ENCODE assay signal across 9 cellular contexts in the genomic region with DNA sequence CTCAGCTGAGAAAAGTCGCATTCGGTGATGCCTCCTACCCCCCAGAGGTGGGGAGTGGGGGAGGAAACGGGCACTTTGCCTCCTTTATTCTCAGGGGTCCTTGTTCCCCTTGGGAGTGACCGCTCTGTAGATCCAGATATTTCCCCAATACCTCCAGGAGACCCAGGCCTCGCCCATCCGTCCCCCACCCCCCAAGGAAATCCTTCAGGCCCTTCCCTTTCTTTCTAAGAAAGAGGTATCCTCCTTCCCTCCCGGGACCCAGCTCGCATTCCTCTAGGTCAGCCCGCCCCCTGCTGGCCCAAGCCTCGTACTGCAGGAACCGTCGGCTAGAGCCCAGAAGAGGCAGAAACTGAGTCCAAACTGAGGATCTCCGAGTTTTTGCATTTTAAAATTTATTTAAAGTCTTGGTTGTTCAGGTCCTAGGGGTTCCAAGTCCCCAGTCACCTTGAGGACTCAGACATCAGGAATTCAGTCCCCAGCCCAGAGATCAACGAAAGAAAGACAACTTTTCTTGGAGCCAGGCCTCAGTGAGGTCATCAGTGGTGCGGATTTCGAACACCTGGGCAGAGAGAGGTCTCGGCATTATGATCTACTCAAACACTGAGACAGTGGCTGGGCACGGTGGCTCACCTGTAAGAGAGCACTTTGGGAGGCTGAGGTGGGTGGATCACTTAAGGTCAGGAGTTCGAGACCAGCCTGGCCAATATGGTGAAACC. TPM values are rescaled to one million over a fixed set of nuclear protein-coding genes. Genes with fewer than 3 reads are reported as not detected.
DNase-seq lines count a peak whose midpoint lies in the region; ATAC-seq and TF ChIP-seq lines count a peak whose summit lies in the region.
"Had no signal": no experiment of that assay in that cellular context is flagged by ENCODE, and none has a peak within 500 bp of the region (broad histone marks: within the 10 kb centered on the region; RNA-seq: fewer than 3 reads in every experiment).

No MANE protein-coding gene starts in this region.

- peaks cover 0 to 9% (median 0%) of the 10 kb centered on the region in 4 donors for H3K4me1 ChIP-seq in tibial nerve

- peaks cover 1% of the 10 kb centered on the region for H3K4me1 Mint-ChIP-seq in osteocyte (ENCODE audit: unreplicated experiment)

- H3K36me3 Mint-ChIP-seq in osteocyte (ENCODE audit: unreplicated experiment) = no peaks in the 10 kb centered on the region

- TF ChIP-seq POLR2A in tibial nerve (IDR thresholded peaks at IDR 0.05) = no peak

- DNase-seq in DMS53 treated with DMSO at 0.1 percent for 48 hours (lab: John Stamatoyannopoulos, UW; ENCODE audit: unreplicated experiment) (peak; percentile 49), LHCN-M2 (ENCODE audit: low read depth) (peak; percentile 48), SK-MEL-5 (ENCODE audit: low read depth, low spot score) (peak; percentile 71), germinal center (ENCODE audit: low spot score) (peak; percentile 72), osteocyte (ENCODE audit: extremely low spot score, unreplicated experiment) (peak; percentile 96), tibial nerve (ENCODE audit: low spot score in 2 of 2) (peak; percentile 83 to 95)
- DNase-seq in activated naive CD4-positive, alpha-beta T cell (lab: John Stamatoyannopoulos, UW) = peak; percentile 73 to 79 (median 78)

- H3K27ac Mint-ChIP-seq in osteocyte (ENCODE audit: unreplicated experiment) = no peak overlapping the region

- no peak for ATAC-seq in HG03095 (IDR thresholded peaks at IDR 0.05; ENCODE audit: unreplicated experiment)

- no peak overlapping the region for H3K4me3 Mint-ChIP-seq in osteocyte (ENCODE audit: unreplicated experiment)

- no peaks in the 10 kb centered on the region for H3K27me3 ChIP-seq in tibial nerve

- TF ChIP-seq CTCF in osteocyte (IDR thresholded peaks at IDR 0.05) (peak; percentile 94), tibial nerve (IDR thresholded peaks at IDR 0.05) (peak; percentile 92 to 97 (median 95))

- TF ChIP-seq EP300 in tibial nerve (IDR thresholded peaks at IDR 0.05) = peak in 1 of 2 donors; percentile 19

- in situ Hi-C loops in SK-MEL-5 (cut with HindIII; ENCODE audit: low pct_unique_long_range_greater_than_20kb, low sequenced_read_pairs) = no loop called here

- H3K4me3 ChIP-seq in tibial nerve = no peak overlapping the region

- no peak overlapping the region for H3K27ac ChIP-seq in tibial nerve

- no peaks in the 10 kb centered on the region for H3K9me3 Mint-ChIP-seq in osteocyte (ENCODE audit: unreplicated experiment)

- H3K9me3 ChIP-seq in tibial nerve = no peaks in the 10 kb centered on the region

- H3K27me3 Mint-ChIP-seq in osteocyte (ENCODE audit: unreplicated experiment) = peaks cover 14% of the 10 kb centered on the region

- WGBS in tibial nerve, 2 donors = 24 to 29% methylated on average over 19 of the region's 19 CpGs

- no peaks in the 10 kb centered on the region for H3K36me3 ChIP-seq in tibial nerve

RNA-seq across cellular contexts. Expression of a gene that starts 7.5 kb away (rescaled TPM):
- total RNA-seq in LHCN-M2 (2014; rRNA removed) = 0.13 TPM in 1 of 2 replicates, not detected in the other
- 0.16 TPM for polyA plus RNA-seq in LHCN-M2 (2012)
- total RNA-seq in SK-MEL-5 (2014; rRNA removed; shearing (Covaris generic)) = 1.6 TPM in 2 replicates
- polyA plus RNA-seq in SK-MEL-5 (2015; cell fraction: cytosol; rRNA removed) = 15.0 and 15.5 TPM in 2 replicates
- 2.2 and 4.4 TPM in 2 replicates for polyA plus RNA-seq in SK-MEL-5 (2015; cell fraction: nucleus; rRNA removed)
- total RNA-seq in osteocyte = 0.31 and 0.35 TPM in 2 replicates
- 1 to 10 TPM in 2 of 4 donors, under 1 TPM in 2; 0.30 to 2.4 (median 1.4) TPM for total RNA-seq in tibial nerve

RNA-seq across cellular contexts. Expression of a gene that starts 7.7 kb away (rescaled TPM):
- total RNA-seq in LHCN-M2 (2014; rRNA removed) (not detected in 2 replicates), osteocyte (not detected in 2 replicates), tibial nerve (10 to 100 TPM in 3 of 4 donors, 1 to 10 TPM in 1; 8.4 to 36.5 (median 18.2) TPM)
- polyA plus RNA-seq in LHCN-M2 (2012) = 2.2 TPM
- 0.58 and 0.88 TPM in 2 replicates for total RNA-seq in SK-MEL-5 (2014; rRNA removed; shearing (Covaris generic))
- 0.34 and 0.69 TPM in 2 replicates for polyA plus RNA-seq in SK-MEL-5 (2015; cell fraction: cytosol; rRNA removed)
- 6.3 TPM in 1 of 2 replicates, not detected in the other for polyA plus RNA-seq in SK-MEL-5 (2015; cell fraction: nucleus; rRNA removed)

RNA-seq across cellular contexts. Expression of a gene that starts 14.1 kb away (rescaled TPM):
- total RNA-seq in LHCN-M2 (2014; rRNA removed) = 90.4 and 126 TPM in 2 replicates
- 118 TPM for polyA plus RNA-seq in LHCN-M2 (2012)
- total RNA-seq in SK-MEL-5 (2014; rRNA removed; shearing (Covaris generic)) = 69.9 and 78.5 TPM in 2 replicates
- 183 and 192 TPM in 2 replicates for polyA plus RNA-seq in SK-MEL-5 (2015; cell fraction: cytosol; rRNA removed)
- polyA plus RNA-seq in SK-MEL-5 (2015; cell fraction: nucleus; rRNA removed) = 76.9 and 88.4 TPM in 2 replicates
- total RNA-seq in osteocyte = 100 and 101 TPM in 2 replicates
- 100 to 1,000 TPM; 103 to 193 (median 115) TPM for total RNA-seq in tibial nerve

RNA-seq across cellular contexts. Expression of a gene that starts 31.9 kb away (rescaled TPM):
- total RNA-seq in LHCN-M2 (2014; rRNA removed) (not detected in 2 replicates), osteocyte (not detected in 2 replicates), tibial nerve (not detected)
- not detected for polyA plus RNA-seq in LHCN-M2 (2012)
- total RNA-seq in SK-MEL-5 (2014; rRNA removed; shearing (Covaris generic)) = not detected in 2 replicates
- polyA plus RNA-seq in SK-MEL-5 (2015; cell fraction: cytosol; rRNA removed) = not detected in 2 replicates
- not detected in 2 replicates for polyA plus RNA-seq in SK-MEL-5 (2015; cell fraction: nucleus; rRNA removed)
- total RNA-seq: dermis microvascular lymphatic vessel endothelial cell had no signal

RNA-seq across cellular contexts. Expression of a gene that starts 60.0 kb away (rescaled TPM):
- total RNA-seq in LHCN-M2 (2014; rRNA removed) = not detected in 2 replicates
- polyA plus RNA-seq in LHCN-M2 (2012) = not detected
- total RNA-seq in SK-MEL-5 (2014; rRNA removed; shearing (Covaris generic)) = not detected in 2 replicates
- not detected in 2 replicates for polyA plus RNA-seq in SK-MEL-5 (2015; cell fraction: cytosol; rRNA removed)
- not detected in 2 replicates for polyA plus RNA-seq in SK-MEL-5 (2015; cell fraction: nucleus; rRNA removed)
- total RNA-seq in osteocyte = not detected in 2 replicates
- not detected for total RNA-seq in tibial nerve
- total RNA-seq: dermis microvascular lymphatic vessel endothelial cell had no signal
